ENCODE assay signal across 31 cellular contexts in genomic region chr2:228131833-228132232, GRCh38. TPM values are rescaled to one million over a fixed set of nuclear protein-coding genes. Genes with fewer than 3 reads are reported as not detected.
DNase-seq lines count a peak whose midpoint lies in the region; ATAC-seq, FAIRE-seq and TF ChIP-seq lines count a peak whose summit lies in the region.
"Had no signal": no experiment of that assay in that cellular context is flagged by ENCODE, and none has a peak within 500 bp of the region (broad histone marks: within the 10 kb centered on the region; RNA-seq: fewer than 3 reads in every experiment).

No MANE protein-coding gene starts in this region.

- H3K14ac ChIP-seq in H1 (ENCODE audit: insufficient read length), result no peak overlapping the region

- no peak overlapping the region for H3K18ac ChIP-seq in H1 (ENCODE audit: extremely low read depth, low read length)

- no peaks in the 10 kb centered on the region for H3K36me3 ChIP-seq in HepG2 (replicated peaks in 1 of 2; ENCODE audit: control insufficient read depth in 1 of 2, insufficient read depth in 2 of 2, low read length in 2 of 2)
- H3K36me3 ChIP-seq in right lobe of liver, result no peaks in the 10 kb centered on the region
- no peaks in the 10 kb centered on the region for H3K36me3 ChIP-seq in H1 (ENCODE audit: control insufficient read depth in 2 of 4, insufficient read depth in 4 of 4, low read length in 3 of 4)
- H3K36me3 ChIP-seq: BLaER1 treated with 17β-estradiol and CSF1 and Interleukin-3, amounts not matched to agents 10 nM and 100 nM; SJCRH30 had no signal

- H3K4me3 ChIP-seq in HepG2 (replicated peaks in 1 of 3; ENCODE audit: insufficient read depth in 1 of 3, low read depth in 2 of 3, low read length in 3 of 3) (no peak overlapping the region), right lobe of liver (no peak overlapping the region), H1 (ENCODE audit: extremely low read depth in 1 of 4, insufficient read depth in 2 of 4, low read depth in 3 of 4, low read length in 4 of 4) (no peak overlapping the region)
- H3K4me3 ChIP-seq: BLaER1 treated with 17β-estradiol and CSF1 and Interleukin-3, amounts not matched to agents 10 nM and 100 nM; GM23338; SJCRH30 had no signal

- no peak overlapping the region for H3K27ac ChIP-seq in HepG2 (ENCODE audit: extremely low read length, insufficient read depth, low read length)
- H3K27ac ChIP-seq in right lobe of liver, result no peak overlapping the region
- no peak overlapping the region for H3K27ac ChIP-seq in H1 (ENCODE audit: low read depth, low read length)
- H3K27ac ChIP-seq: BLaER1 treated with 17β-estradiol and CSF1 and Interleukin-3, amounts not matched to agents 10 nM and 100 nM; SJCRH30 had no signal

- intact Hi-C loops in HepG2 (cut with micrococcal nuclease; ENCODE audit: unreplicated experiment), result no loop called here
- intact Hi-C loops in right lobe of liver (cut with DNase I), result no loop called here

- H3K36me3 Mint-ChIP-seq in stimulated activated effector memory CD8-positive, alpha-beta T cell treated with anti-CD3 and anti-CD28 coated beads, Interleukin-12 subunit alpha, Interleukin-12 subunit beta, amount 100 ng/mL, for 72 hours, result no peaks in the 10 kb centered on the region

- H4K20me1 ChIP-seq in HepG2 (ENCODE audit: insufficient read depth, low read length), result no peaks in the 10 kb centered on the region
- H4K20me1 ChIP-seq in H1 (replicated peaks in 1 of 2; ENCODE audit: control insufficient read depth in 1 of 2, insufficient read depth in 2 of 2, low read length in 2 of 2), result no peaks in the 10 kb centered on the region
- H4K20me1 ChIP-seq: BLaER1 treated with 17β-estradiol and CSF1 and Interleukin-3, amounts not matched to agents 10 nM and 100 nM had no signal

- POLR2A ChIA-PET in HepG2 (lab: Yijun Ruan, JAX) (no interaction called here), H1 (lab: Charles Lee; ENCODE audit: partially characterized antibody) (no interaction called here)

- CTCF ChIA-PET in HepG2 (lab: Yijun Ruan, JAX; ENCODE audit: low intra/inter-chr PET ratio, low total read pairs) (no interaction called here), H1 (lab: Charles Lee; ENCODE audit: partially characterized antibody) (interaction anchor here (0.8 kb wide), 1 partner anchor 11 kb away, joined by 4 read pairs; no protein-coding TSS in a partner anchor)

- no peak for ATAC-seq in HepG2
- ATAC-seq in right lobe of liver, result no peak
- ATAC-seq in stimulated activated effector memory CD8-positive, alpha-beta T cell treated with anti-CD3 and anti-CD28 coated beads, Interleukin-12 subunit alpha, Interleukin-12 subunit beta, amount 100 ng/mL, for 72 hours, result no peak
- ATAC-seq: GM23338, HCT116, PC-3, Right ventricle myocardium inferior, SK-N-SH treated with all-trans-retinoic acid at 6 μM for 48 hours had no signal

- H3K23me2 ChIP-seq in H1 (ENCODE audit: low read depth, low read length), result no peaks in the 10 kb centered on the region

- H3K9ac ChIP-seq in HepG2 (ENCODE audit: insufficient read depth, low read depth, low read length) (no peak overlapping the region), H1 (replicated peaks in 1 of 4; ENCODE audit: extremely low read depth in 1 of 4, low read depth in 3 of 4, low read length in 3 of 4) (no peak overlapping the region)
- H3K9ac ChIP-seq: BLaER1 treated with 17β-estradiol and CSF1 and Interleukin-3, amounts not matched to agents 10 nM and 100 nM had no signal

- FAIRE-seq in HepG2 (lab: Jason Lieb, UNC) (no peak), H1 (lab: Jason Lieb, UNC) (no peak)
- FAIRE-seq: A204.1, GM12891, HTR-8/SVneo had no signal

- H3K9me3 ChIP-seq in HepG2 (ENCODE audit: low read length), result no peaks in the 10 kb centered on the region
- no peaks in the 10 kb centered on the region for H3K9me3 ChIP-seq in right lobe of liver
- no peaks in the 10 kb centered on the region for H3K9me3 ChIP-seq in H1 (ENCODE audit: insufficient read depth in 2 of 2, low read depth in 1 of 2, low read length in 1 of 2)
- H3K9me3 ChIP-seq: BLaER1 treated with 17β-estradiol and CSF1 and Interleukin-3, amounts not matched to agents 10 nM and 100 nM; SJCRH30 had no signal

- no peak overlapping the region for H2BK5ac ChIP-seq in H1 (ENCODE audit: low read depth, low read length)

- no peak overlapping the region for H2BK120ac ChIP-seq in H1 (replicated peaks; ENCODE audit: low read depth, low read length)

- H2BK20ac ChIP-seq in H1 (ENCODE audit: low read length), result no peak overlapping the region

- no peak for TF ChIP-seq POLR2A in HepG2 (IDR thresholded peaks at IDR 0.05; ENCODE audit: insufficient read depth in 1 of 2, low read depth in 2 of 2, low read length in 2 of 2)
- no peak for TF ChIP-seq POLR2A in right lobe of liver (IDR thresholded peaks at IDR 0.05)
- TF ChIP-seq POLR2A in H1 (IDR thresholded peaks at IDR 0.05; ENCODE audit: control extremely low read depth in 1 of 2, low read depth in 2 of 2, low read length in 2 of 2), result no peak

- no peaks in the 10 kb centered on the region for H3K4me1 Mint-ChIP-seq in stimulated activated effector memory CD8-positive, alpha-beta T cell treated with anti-CD3 and anti-CD28 coated beads, Interleukin-12 subunit alpha, Interleukin-12 subunit beta, amount 100 ng/mL, for 72 hours
- H3K4me1 Mint-ChIP-seq: GM23338 had no signal

- no peak overlapping the region for H4K8ac ChIP-seq in H1 (ENCODE audit: extremely low read depth, insufficient read depth, low read length)

- no peak overlapping the region for H2AK5ac ChIP-seq in H1 (ENCODE audit: low read depth, low read length)

- TF ChIP-seq RAD21 in HepG2 (CRISPR knock-in tag; IDR thresholded peaks at IDR 0.05) (no peak), H1 (IDR thresholded peaks at IDR 0.05 in 1 of 2, conservative IDR thresholded peaks at IDR 0.05 in 1 of 2; ENCODE audit: low read depth in 2 of 2, low read length in 2 of 2) (no peak)

- no peak overlapping the region for H3K4me2 ChIP-seq in HepG2 (ENCODE audit: low read depth, low read length)
- no peak overlapping the region for H3K4me2 ChIP-seq in H1 (ENCODE audit: insufficient read depth in 1 of 2, low read depth in 2 of 2, low read length in 2 of 2)
- H3K4me2 ChIP-seq: BLaER1 treated with 17β-estradiol and CSF1 and Interleukin-3, amounts not matched to agents 10 nM and 100 nM; GM23338 had no signal

- H3K4me3 Mint-ChIP-seq in stimulated activated effector memory CD8-positive, alpha-beta T cell treated with anti-CD3 and anti-CD28 coated beads, Interleukin-12 subunit alpha, Interleukin-12 subunit beta, amount 100 ng/mL, for 72 hours, result no peak overlapping the region
- H3K4me3 Mint-ChIP-seq: CD4-positive, alpha-beta T cell; GM23338 had no signal

- in situ Hi-C loops in HepG2 (cut with HindIII; ENCODE audit: extremely low pct_ligation_motif_present, low pct_unique_long_range_greater_than_20kb), result no loop called here

- H2BK12ac ChIP-seq in H1 (ENCODE audit: low read depth, low read length), result no peak overlapping the region

- no peak for TF ChIP-seq EP300 in HepG2 (IDR thresholded peaks at IDR 0.05; ENCODE audit: low read depth in 2 of 2, low read length in 2 of 2)
- TF ChIP-seq EP300 in HepG2 (CRISPR knock-in tag; IDR thresholded peaks at IDR 0.05; ENCODE audit: borderline replicate concordance), result no peak
- TF ChIP-seq EP300 in H1 (IDR thresholded peaks at IDR 0.05; ENCODE audit: borderline replicate concordance in 1 of 2, low read depth in 2 of 2, low read length in 2 of 2), result no peak

- H3K79me2 ChIP-seq in HepG2 (ENCODE audit: insufficient read depth, low read length), result no peaks in the 10 kb centered on the region
- H3K79me2 ChIP-seq in H1 (ENCODE audit: control insufficient read depth in 1 of 2, insufficient read depth in 2 of 2, low read length in 2 of 2), result no peaks in the 10 kb centered on the region

- WGBS in HepG2 (ENCODE audit: low lambda C conversion rate), result 6% methylated on average over 8 of the region's 8 CpGs
- 43% methylated on average over 8 of the region's 8 CpGs for WGBS in right lobe of liver (ENCODE audit: insufficient coverage, low coverage, low lambda C conversion rate, missing lambda C conversion rate)
- 87% methylated on average over 8 of the region's 8 CpGs; no CpG with 5 or more reads in 1 of the 2 experiments for WGBS in H1 (ENCODE audit: extremely low coverage in 1 of 2, insufficient coverage in 1 of 2, insufficient read length in 1 of 2, insufficient replicate concordance in 2 of 2, low coverage in 1 of 2, low lambda C conversion rate in 2 of 2, missing lambda C conversion rate in 1 of 2), 2 experiments

- DNase-seq in HepG2 (ENCODE audit: low spot score), result no peak
- DNase-seq in right lobe of liver, result no peak
- DNase-seq in HT1080 (ENCODE audit: low read depth), result peak; percentile 59
- no peak for DNase-seq in H1 (ENCODE audit: low read depth in 1 of 2, low spot score in 2 of 2)
- DNase-seq in stimulated activated effector memory CD8-positive, alpha-beta T cell treated with anti-CD3 and anti-CD28 coated beads, Interleukin-12 subunit alpha, Interleukin-12 subunit beta, amount 100 ng/mL, for 72 hours (ENCODE audit: low spot score in 2 of 2), result no peak
- no peak for DNase-seq in medulla oblongata (ENCODE audit: extremely low spot score)
- no peak for DNase-seq in NCI-H774 (lab: John Stamatoyannopoulos, UW)
- DNase-seq: AML-193; CD4-positive, alpha-beta T cell; COR-L47; DMS53; GDM1; KBM-7; MM.1S; NCI-H1092; NCI-H1417 treated with DMSO at 0.1 percent for 48 hours; NCI-H1694 treated with DMSO at 0.1 percent for 48 hours; NCI-H2081 treated with DMSO at 0.1 percent for 48 hours; NCI-H524; NCI-H748 treated with DMSO at 0.1 percent for 48 hours; PC-3; SJCRH30 had no signal

- TF ChIP-seq CTCF in HepG2 (CRISPR knock-in tag; IDR thresholded peaks at IDR 0.05), result no peak
- no peak for TF ChIP-seq CTCF in right lobe of liver (IDR thresholded peaks at IDR 0.05)
- TF ChIP-seq CTCF in H1 (IDR thresholded peaks at IDR 0.05; ENCODE audit: control extremely low read depth in 1 of 3, insufficient read depth in 1 of 3, low read depth in 1 of 3, low read length in 3 of 3), result no peak

- H3K56ac ChIP-seq in H1 (replicated peaks; ENCODE audit: insufficient read length, low read depth, low read length), result no peak overlapping the region

- H3K4me1 ChIP-seq in HepG2 (ENCODE audit: insufficient read depth, low read length) (no peaks in the 10 kb centered on the region), right lobe of liver (no peaks in the 10 kb centered on the region), H1 (replicated peaks in 1 of 4; ENCODE audit: control insufficient read depth in 3 of 4, insufficient read depth in 4 of 4, low read length in 3 of 4) (no peaks in the 10 kb centered on the region)
- H3K4me1 ChIP-seq: BLaER1 treated with 17β-estradiol and CSF1 and Interleukin-3, amounts not matched to agents 10 nM and 100 nM; SJCRH30 had no signal

- BruUV-seq in HepG2 (replicated peaks; lab: Mats Ljungman, UMichigan), result no TSS peak

- no peak overlapping the region for H3K27ac Mint-ChIP-seq in stimulated activated effector memory CD8-positive, alpha-beta T cell treated with anti-CD3 and anti-CD28 coated beads, Interleukin-12 subunit alpha, Interleukin-12 subunit beta, amount 100 ng/mL, for 72 hours
- H3K27ac Mint-ChIP-seq: CD4-positive, alpha-beta T cell; GM23338 had no signal

- H3K79me1 ChIP-seq in H1 (ENCODE audit: low read depth, low read length), result no peaks in the 10 kb centered on the region

- no peak overlapping the region for H4K5ac ChIP-seq in H1 (ENCODE audit: insufficient read length, low read depth, low read length)

- no peak overlapping the region for H3K4ac ChIP-seq in H1 (replicated peaks; ENCODE audit: insufficient read length, low read depth, low read length)

- H3K23ac ChIP-seq in H1 (ENCODE audit: insufficient read length), result peak overlapping the region; percentile 98

- H4K91ac ChIP-seq in H1 (replicated peaks; ENCODE audit: insufficient read length, low read length), result no peak overlapping the region

- H3K27me3 ChIP-seq in HepG2 (ENCODE audit: control insufficient read depth in 1 of 2, insufficient read depth in 2 of 2, low read length in 2 of 2) (no peaks in the 10 kb centered on the region; a peak in 1 of 5 replicates), right lobe of liver (no peaks in the 10 kb centered on the region), H1 (replicated peaks in 1 of 4; ENCODE audit: control insufficient read depth in 3 of 4, extremely low read depth in 1 of 4, insufficient read depth in 3 of 4, low read length in 3 of 4) (no peaks in the 10 kb centered on the region)
- H3K27me3 ChIP-seq: BLaER1 treated with 17β-estradiol and CSF1 and Interleukin-3, amounts not matched to agents 10 nM and 100 nM; SJCRH30 had no signal

- no peak overlapping the region for H2AFZ ChIP-seq in HepG2 (ENCODE audit: low read length)
- H2AFZ ChIP-seq in H1 (ENCODE audit: low read length), result no peak overlapping the region
- H2AFZ ChIP-seq: GM23338 had no signal

- no peak overlapping the region for H2BK15ac ChIP-seq in H1 (ENCODE audit: low read length)

- peaks cover 5% of the 10 kb centered on the region for H3K9me3 Mint-ChIP-seq in stimulated activated effector memory CD8-positive, alpha-beta T cell treated with anti-CD3 and anti-CD28 coated beads, Interleukin-12 subunit alpha, Interleukin-12 subunit beta, amount 100 ng/mL, for 72 hours
- H3K9me3 Mint-ChIP-seq: GM23338 had no signal

RNA-seq across cellular contexts. Expression of gene SPHKAP, which starts 49.7 kb away (rescaled TPM):
- total RNA-seq in HepG2 (2016; rRNA removed; fragmentation: Illumina TruSeq; extraction: Trizol) (not detected in 2 replicates), right lobe of liver (not detected)
- total RNA-seq in HepG2 (2016; cell fraction: cytosol; rRNA removed; fragmentation: Illumina TruSeq; extraction: Trizol; ENCODE audit: low read depth), result not detected in 2 replicates
- total RNA-seq in HepG2 (2016; cell fraction: insoluble cytoplasmic fraction; rRNA removed; fragmentation: Illumina TruSeq; extraction: Trizol), result not detected in 2 replicates
- not detected in 2 replicates for total RNA-seq in HepG2 (2016; cell fraction: membrane; rRNA removed; fragmentation: Illumina TruSeq; extraction: Trizol)
- not detected in 2 replicates for total RNA-seq in HepG2 (2016; cell fraction: nucleus; rRNA removed; fragmentation: Illumina TruSeq; extraction: Trizol)
- polyA plus RNA-seq in HepG2 (2011; rRNA removed) (not detected in 2 replicates), H1 (2011; rRNA removed) (0.02 TPM in 2 replicates)
- polyA plus RNA-seq in HepG2 (2011; cell fraction: cytosol; rRNA removed), result not detected in 2 replicates
- polyA plus RNA-seq in HepG2 (2011; cell fraction: nucleus; rRNA removed), result not detected in 2 replicates
- not detected in 2 replicates for polyA plus RNA-seq in HepG2 (2012)
- polyA plus RNA-seq in HepG2 (2016; cell fraction: cytosol; fragmentation: Illumina TruSeq; extraction: Trizol; ENCODE audit: low read depth), result not detected in 2 replicates
- not detected in 2 replicates for polyA plus RNA-seq in HepG2 (2016; cell fraction: insoluble cytoplasmic fraction; fragmentation: Illumina TruSeq; extraction: Trizol; ENCODE audit: low read depth)
- not detected in 2 replicates for polyA plus RNA-seq in HepG2 (2016; cell fraction: membrane; fragmentation: Illumina TruSeq; extraction: Trizol; ENCODE audit: low read depth)
- not detected in 2 replicates for polyA plus RNA-seq in HepG2 (2016; cell fraction: nucleus; fragmentation: Illumina TruSeq; extraction: Trizol; ENCODE audit: insufficient read depth, low read depth)
- polyA minus RNA-seq in HepG2 (2011; rRNA and poly(A)+ RNA removed; ENCODE audit: low replicate concordance), result not detected in 2 replicates
- polyA minus RNA-seq in HepG2 (2011; cell fraction: cytosol; rRNA and poly(A)+ RNA removed), result not detected in 2 replicates
- not detected in 2 replicates for polyA minus RNA-seq in HepG2 (2011; cell fraction: nucleus; rRNA and poly(A)+ RNA removed)
- total RNA-seq in HT1080 (2014; rRNA removed; shearing (Covaris generic)), result not detected in 2 replicates
- polyA plus RNA-seq in HT1080 (2015; cell fraction: cytosol; rRNA removed), result not detected in 2 replicates
- not detected in 2 replicates for polyA plus RNA-seq in HT1080 (2015; cell fraction: nucleus; rRNA removed)
- total RNA-seq in H1 (2021; fragmentation: NEBNext Ultra II Directional; extraction: Animal tissue kit (Norgen Biotek cat#: 25700)), result not detected in 2 replicates
- not detected for polyA plus RNA-seq in H1 (2011; cell fraction: cytosol; rRNA removed)
- 0.04 TPM for polyA plus RNA-seq in H1 (2011; cell fraction: nucleus; rRNA removed)
- polyA plus RNA-seq in H1 (2012, experiment 1 of 2), result not detected in 4 replicates
- not detected for polyA plus RNA-seq in H1 (2012, experiment 2 of 2)
- 0.02 TPM for polyA plus RNA-seq in H1 (2013, experiment 1 of 2)
- polyA plus RNA-seq in H1 (2013, experiment 2 of 2), result 0.02 TPM
- polyA minus RNA-seq in H1 (2011; rRNA and poly(A)+ RNA removed), result 0.03 and 0.90 TPM in 2 replicates
- not detected for polyA minus RNA-seq in H1 (2011; cell fraction: cytosol; rRNA and poly(A)+ RNA removed)
- 0.10 TPM for polyA minus RNA-seq in H1 (2011; cell fraction: nucleus; rRNA and poly(A)+ RNA removed)
- total RNA-seq: CD4-positive, alpha-beta T cell; Daoy; PC-3 had no signal
- polyA plus RNA-seq: GM23338 had no signal
